22 cellular contexts compared by ENCODE assay signal in the genomic region with DNA sequence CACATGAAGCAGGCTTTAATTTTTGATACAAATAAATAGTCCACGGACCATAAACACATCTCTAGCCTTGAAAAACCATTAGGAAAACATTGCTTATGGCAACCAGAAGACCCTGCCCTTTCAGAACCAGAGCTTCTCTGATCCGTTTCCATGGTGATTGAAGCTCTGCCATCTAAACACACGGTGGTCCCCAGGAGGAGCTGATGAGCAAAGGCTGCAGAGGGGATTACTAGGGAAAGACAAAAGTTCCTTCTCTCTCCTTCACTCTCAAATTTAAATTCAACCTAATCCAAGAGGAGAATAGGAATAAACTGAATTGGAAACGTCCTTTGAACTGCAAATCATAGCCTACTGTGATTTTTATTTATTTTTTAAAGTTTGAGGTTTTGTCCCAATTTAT.
"Had no signal": no experiment of that assay in that cellular context is flagged by ENCODE, and none has a peak within 500 bp of the region (broad histone marks: within the 10 kb centered on the region; RNA-seq: fewer than 3 reads in every experiment).

No MANE protein-coding gene starts in this region.

- H3K9me3 ChIP-seq: heart left ventricle, right atrium auricular region, tibial artery, upper lobe of left lung, uterus had no signal

- H3K9me3 Mint-ChIP-seq: stimulated activated memory B cell treated with anti-CD40 and anti-IgM and Interleukin-4, amounts not matched to agents 10 μg/mL and 1 μg/mL and 100 μg/mL, for 72 hours; stimulated activated naive CD8-positive, alpha-beta T cell treated with anti-CD3 and anti-CD28 coated beads, Interleukin-15, Interleukin-2, amounts not matched to agents 100 ng/mL and 50 ng/mL, for 24 hours had no signal

- H3K4me1 Mint-ChIP-seq: naive B cell; nephron; stimulated activated memory B cell treated with anti-CD40 and anti-IgM and Interleukin-4, amounts not matched to agents 10 μg/mL and 1 μg/mL and 100 μg/mL, for 72 hours had no signal

- H3K36me3 Mint-ChIP-seq: naive B cell; stimulated activated memory B cell treated with anti-CD40 and anti-IgM and Interleukin-4, amounts not matched to agents 10 μg/mL and 1 μg/mL and 100 μg/mL, for 72 hours had no signal

- H3K4me1 ChIP-seq: heart left ventricle, right atrium auricular region, tibial artery, upper lobe of left lung, uterus had no signal

- H3K27me3 Mint-ChIP-seq: dendritic cell treated with granulocyte-macrophage colony-stimulating factor and Interleukin-4, amounts not matched to agents 40 ng/mL and 50 ng/mL, for 4 days; stimulated activated memory B cell treated with anti-CD40 and anti-IgM and Interleukin-4, amounts not matched to agents 10 μg/mL and 1 μg/mL and 100 μg/mL, for 72 hours; stimulated activated naive CD8-positive, alpha-beta T cell treated with anti-CD3 and anti-CD28 coated beads, Interleukin-15, Interleukin-2, amounts not matched to agents 100 ng/mL and 50 ng/mL, for 24 hours had no signal

- H3K27me3 ChIP-seq: right atrium auricular region, tibial artery, upper lobe of left lung, uterus had no signal

- H3K27ac ChIP-seq: heart left ventricle, right atrium auricular region, tibial artery, upper lobe of left lung, uterus had no signal

- H3K4me3 Mint-ChIP-seq: dendritic cell treated with granulocyte-macrophage colony-stimulating factor and Interleukin-4, amounts not matched to agents 40 ng/mL and 50 ng/mL, for 4 days; naive B cell; nephron; stimulated activated memory B cell treated with anti-CD40 and anti-IgM and Interleukin-4, amounts not matched to agents 10 μg/mL and 1 μg/mL and 100 μg/mL, for 72 hours; stimulated activated naive CD8-positive, alpha-beta T cell treated with anti-CD3 and anti-CD28 coated beads, Interleukin-15, Interleukin-2, amounts not matched to agents 100 ng/mL and 50 ng/mL, for 24 hours had no signal

- ATAC-seq: heart left ventricle; left colon; left ventricle myocardium superior; stimulated activated memory B cell treated with anti-CD40 and anti-IgM and Interleukin-4, amounts not matched to agents 10 μg/mL and 1 μg/mL and 100 μg/mL, for 72 hours had no signal

- H3K27ac Mint-ChIP-seq: dendritic cell treated with granulocyte-macrophage colony-stimulating factor and Interleukin-4, amounts not matched to agents 40 ng/mL and 50 ng/mL, for 4 days; naive B cell; nephron; stimulated activated memory B cell treated with anti-CD40 and anti-IgM and Interleukin-4, amounts not matched to agents 10 μg/mL and 1 μg/mL and 100 μg/mL, for 72 hours; stimulated activated naive CD8-positive, alpha-beta T cell treated with anti-CD3 and anti-CD28 coated beads, Interleukin-15, Interleukin-2, amounts not matched to agents 100 ng/mL and 50 ng/mL, for 24 hours had no signal

- DNase-seq: effector CD8-positive, alpha-beta T cell; foreskin melanocyte; heart left ventricle; hippocampal formation; left colon; left ventricle myocardium superior; mesenchymal stem cell; naive B cell; posterior cingulate gyrus; small intestine; stimulated activated CD4-positive, alpha-beta T cell treated with anti-CD3 and anti-CD28 coated beads, Interleukin-12 subunit alpha, Interleukin-12 subunit beta, amount 100 ng/mL, for 4 hours; stimulated activated CD4-positive, alpha-beta T cell treated with anti-CD3 and anti-CD28 coated beads, Interleukin-4, amount 100 ng/mL, for 1 hour; stimulated activated CD8-positive, alpha-beta memory T cell treated with anti-CD3 and anti-CD28 coated beads, Interleukin-4, amount 100 ng/mL, for 48 hours; tibial artery; upper lobe of left lung; uterus had no signal

- H3K4me3 ChIP-seq: heart left ventricle, lung, right atrium auricular region, tibial artery, upper lobe of left lung, uterus had no signal

- H3K36me3 ChIP-seq: heart left ventricle, right atrium auricular region, tibial artery, upper lobe of left lung, uterus had no signal
